7 cellular contexts compared by ENCODE assay signal in genomic region chr10:29516309-29516932, GRCh38.
DNase-seq lines count a peak whose midpoint lies in the region; ATAC-seq and TF ChIP-seq lines count a peak whose summit lies in the region.
"Not testable (repeated sequence)": the region's sequence is repeated elsewhere in the genome, so short reads cannot be mapped to it uniquely, and the experiment has no call there.

No MANE protein-coding gene starts in this region.

- H3K9ac ChIP-seq in rectal smooth muscle tissue (ENCODE audit: low read length) = not testable (repeated sequence)
- H3K9ac ChIP-seq in skeletal muscle tissue (ENCODE audit: low read depth in 1 of 3, low read length in 3 of 3) = peak overlapping the region in 1 of 3 donors; percentile 45

- not testable (repeated sequence) for H3K27me3 ChIP-seq in esophagus muscularis mucosa; rectal smooth muscle tissue (ENCODE audit: control insufficient read depth, insufficient read depth, low read length); skeletal muscle tissue (ENCODE audit: control insufficient read depth in 3 of 3, insufficient read depth in 3 of 3, low read length in 3 of 3); transverse colon

- TF ChIP-seq POLR2A in esophagus muscularis mucosa (IDR thresholded peaks at IDR 0.05; ENCODE audit: low read depth); transverse colon (IDR thresholded peaks at IDR 0.05): not testable (repeated sequence)

- not testable (repeated sequence) for TF ChIP-seq EP300 in esophagus muscularis mucosa (IDR thresholded peaks at IDR 0.05); transverse colon (IDR thresholded peaks at IDR 0.05; ENCODE audit: low read depth)

- peak; percentile 91 for ATAC-seq in left ventricle myocardium superior

- not testable (repeated sequence) for H3K4me3 ChIP-seq in esophagus muscularis mucosa; rectal smooth muscle tissue (ENCODE audit: low read length); skeletal muscle tissue (ENCODE audit: low read length in 3 of 3); transverse colon

- peak overlapping the region; percentile 67 to 82 (median 78) for H3K27ac ChIP-seq in esophagus muscularis mucosa (replicated peaks in 1 of 4)
- H3K27ac ChIP-seq in rectal smooth muscle tissue (ENCODE audit: low read depth, low read length) = peak overlapping the region; percentile 70
- peak overlapping the region; percentile 68 for H3K27ac ChIP-seq in skeletal muscle tissue (ENCODE audit: low read depth, low read length)
- peak overlapping the region; percentile 0 to 77 (median 44) for H3K27ac ChIP-seq in transverse colon

- H3K4me1 ChIP-seq in esophagus muscularis mucosa (peaks cover 10 to 64% (median 62%) of the 10 kb centered on the region in 4 donors), skeletal muscle tissue (ENCODE audit: control insufficient read depth in 3 of 3, insufficient read depth in 3 of 3, low read length in 3 of 3) (peaks cover 18 to 49% (median 38%) of the 10 kb centered on the region in 3 donors), transverse colon (peaks cover 0 to 20% (median 0%) of the 10 kb centered on the region in 4 donors)
- H3K4me1 ChIP-seq in rectal smooth muscle tissue (ENCODE audit: control insufficient read depth, insufficient read depth, low read length) = not testable (repeated sequence)

- not testable (repeated sequence) for TF ChIP-seq CTCF in esophagus muscularis mucosa (IDR thresholded peaks at IDR 0.05); transverse colon (IDR thresholded peaks at IDR 0.05)

- DNase-seq in esophagus muscularis mucosa (ENCODE audit: extremely low spot score); transverse colon: not testable (repeated sequence)
- DNase-seq in cardiac septum (ENCODE audit: low spot score) = peak; percentile 87
- DNase-seq in left ventricle myocardium superior = peak; percentile 92
- DNase-seq in myocyte (ENCODE audit: low read depth) = peak; percentile 27

- intact Hi-C loops in esophagus muscularis mucosa (cut with DNase I); cardiac septum (cut with DNase I); left ventricle myocardium superior (cut with micrococcal nuclease); transverse colon (cut with DNase I; ENCODE audit: low total_unique reads): not testable (repeated sequence)

- 56% methylated on average over 6 of the region's 19 CpGs for WGBS in esophagus muscularis mucosa
- WGBS in transverse colon (ENCODE audit: low coverage in 1 of 2), 2 donors = 63% methylated on average over 19 of the region's 19 CpGs; no CpG with 5 or more reads in 1 of the 2 donors

- in situ Hi-C loops in transverse colon (cut with MboI; ENCODE audit: low pct_ligation_motif_present in 1 of 4, low pct_unique_long_range_greater_than_20kb in 1 of 4, low sequenced_read_pairs in 3 of 4) = loop anchor here in 3 of 4 donors (10.0 to 25.0 kb wide), 3 partner anchors 221 to 1158 kb away; no protein-coding TSS in a partner anchor

- H3K9me3 ChIP-seq in esophagus muscularis mucosa; skeletal muscle tissue (ENCODE audit: control insufficient read depth in 3 of 3, low read length in 3 of 3); transverse colon: not testable (repeated sequence)

- H3K36me3 ChIP-seq in esophagus muscularis mucosa (peaks cover 30 to 71% (median 53%) of the 10 kb centered on the region in 4 donors), skeletal muscle tissue (ENCODE audit: control insufficient read depth in 3 of 3, insufficient read depth in 3 of 3, low read length in 3 of 3) (peaks cover 26 to 40% (median 33%) of the 10 kb centered on the region in 3 donors), transverse colon (peaks cover 0 to 23% (median 9%) of the 10 kb centered on the region in 4 donors)
- H3K36me3 ChIP-seq in rectal smooth muscle tissue (ENCODE audit: control insufficient read depth, insufficient read depth, low read length) = not testable (repeated sequence)
